9 cellular contexts compared by ENCODE assay signal in genomic region chr4:77418333-77418732, GRCh38.
A peak's percentile ranks its signal among the peaks of the same experiment; 100 is the strongest.
DNase-seq lines count a peak whose midpoint lies in the region; ATAC-seq and TF ChIP-seq lines count a peak whose summit lies in the region.
"Had no signal": no experiment of that assay in that cellular context is flagged by ENCODE, and none has a peak within 500 bp of the region (broad histone marks: within the 10 kb centered on the region; RNA-seq: fewer than 3 reads in every experiment).

No MANE protein-coding gene starts in this region.

- H3K4me1 Mint-ChIP-seq in activated naive CD8-positive, alpha-beta T cell treated with anti-CD3 and anti-CD28 coated beads, Interleukin-2, amount 10 ng/mL, durations not matched to agents 7 days and 5 days: no peaks in the 10 kb centered on the region
- no peaks in the 10 kb centered on the region for H3K4me1 Mint-ChIP-seq in activated naive CD8-positive, alpha-beta T cell treated with anti-CD3 and anti-CD28 coated beads for 36 hours
- H3K4me1 Mint-ChIP-seq in type B pancreatic cell (ENCODE audit: unreplicated experiment): no peaks in the 10 kb centered on the region
- H3K4me1 Mint-ChIP-seq in immature natural killer cell: no peaks in the 10 kb centered on the region
- H3K4me1 Mint-ChIP-seq in activated T-cell treated with anti-CD3 and anti-CD28 coated beads, Interleukin-2, amount 50 U/mL, for 4 hours (ENCODE audit: low read depth): no peaks in the 10 kb centered on the region

- TF ChIP-seq CTCF in epithelial cell of proximal tubule (conservative IDR thresholded peaks at IDR 0.05; ENCODE audit: low read depth, low read length) (peak; percentile 70), type B pancreatic cell (conservative IDR thresholded peaks at IDR 0.05) (peak; percentile 21)

- peaks cover 15% of the 10 kb centered on the region for H3K27me3 Mint-ChIP-seq in activated naive CD8-positive, alpha-beta T cell treated with anti-CD3 and anti-CD28 coated beads, Interleukin-2, amount 10 ng/mL, durations not matched to agents 7 days and 5 days
- peaks cover 14% of the 10 kb centered on the region for H3K27me3 Mint-ChIP-seq in activated naive CD8-positive, alpha-beta T cell treated with anti-CD3 and anti-CD28 coated beads for 36 hours
- H3K27me3 Mint-ChIP-seq in type B pancreatic cell (peaks cover 14% of the 10 kb centered on the region), immature natural killer cell (ENCODE audit: low read depth in 3 of 3) (peaks cover 0 to 4% (median 0%) of the 10 kb centered on the region in 3 donors)
- H3K27me3 Mint-ChIP-seq in activated T-cell treated with anti-CD3 and anti-CD28 coated beads, Interleukin-2, amount 50 U/mL, for 4 hours (ENCODE audit: low read depth): peaks cover 8% of the 10 kb centered on the region

- H3K36me3 Mint-ChIP-seq in activated naive CD8-positive, alpha-beta T cell treated with anti-CD3 and anti-CD28 coated beads, Interleukin-2, amount 10 ng/mL, durations not matched to agents 7 days and 5 days: no peaks in the 10 kb centered on the region
- H3K36me3 Mint-ChIP-seq in activated naive CD8-positive, alpha-beta T cell treated with anti-CD3 and anti-CD28 coated beads for 36 hours: no peaks in the 10 kb centered on the region
- H3K36me3 Mint-ChIP-seq in type B pancreatic cell: no peaks in the 10 kb centered on the region
- H3K36me3 Mint-ChIP-seq in immature natural killer cell: no peaks in the 10 kb centered on the region
- no peaks in the 10 kb centered on the region for H3K36me3 Mint-ChIP-seq in activated T-cell treated with anti-CD3 and anti-CD28 coated beads, Interleukin-2, amount 50 U/mL, for 4 hours (ENCODE audit: insufficient read depth)

- POLR2A ChIA-PET in activated naive CD8-positive, alpha-beta T cell treated with anti-CD3 and anti-CD28 coated beads, Interleukin-2, amount 10 ng/mL, durations not matched to agents 7 days and 5 days (lab: Charles Lee): no interaction called here

- no peaks in the 10 kb centered on the region for H3K9me3 Mint-ChIP-seq in activated naive CD8-positive, alpha-beta T cell treated with anti-CD3 and anti-CD28 coated beads, Interleukin-2, amount 10 ng/mL, durations not matched to agents 7 days and 5 days
- no peaks in the 10 kb centered on the region for H3K9me3 Mint-ChIP-seq in activated naive CD8-positive, alpha-beta T cell treated with anti-CD3 and anti-CD28 coated beads for 36 hours
- H3K9me3 Mint-ChIP-seq in type B pancreatic cell: no peaks in the 10 kb centered on the region
- H3K9me3 Mint-ChIP-seq in immature natural killer cell: no peaks in the 10 kb centered on the region
- no peaks in the 10 kb centered on the region for H3K9me3 Mint-ChIP-seq in activated T-cell treated with anti-CD3 and anti-CD28 coated beads, Interleukin-2, amount 50 U/mL, for 4 hours
- H3K9me3 Mint-ChIP-seq: nephron progenitor cell had no signal

- peak; percentile 45 for ATAC-seq in activated naive CD8-positive, alpha-beta T cell treated with anti-CD3 and anti-CD28 coated beads, Interleukin-2, amount 10 ng/mL, durations not matched to agents 7 days and 5 days (ENCODE audit: low read depth)
- no peak for ATAC-seq in activated T-cell treated with anti-CD3 and anti-CD28 coated beads, Interleukin-2, amount 50 U/mL, for 4 hours

- DNase-seq in activated naive CD8-positive, alpha-beta T cell treated with anti-CD3 and anti-CD28 coated beads, Interleukin-2, amount 10 ng/mL, durations not matched to agents 7 days and 5 days: no peak
- DNase-seq in activated naive CD8-positive, alpha-beta T cell treated with anti-CD3 and anti-CD28 coated beads for 36 hours: no peak
- DNase-seq in NCI-H1105 treated with DMSO at 0.1 percent for 48 hours (lab: John Stamatoyannopoulos, UW) (peak; percentile 54), epithelial cell of proximal tubule (ENCODE audit: low read depth) (peak; percentile 27), type B pancreatic cell (ENCODE audit: extremely low spot score, unreplicated experiment) (no peak), immature natural killer cell (no peak)
- no peak for DNase-seq in activated CD8-positive, alpha-beta memory T cell treated with anti-CD3 and anti-CD28 coated beads for 24 hours
- DNase-seq in activated T-cell treated with anti-CD3 and anti-CD28 coated beads, Interleukin-2, amount 50 U/mL, for 4 hours: no peak
- DNase-seq: nephron progenitor cell had no signal

- H3K27ac Mint-ChIP-seq in activated naive CD8-positive, alpha-beta T cell treated with anti-CD3 and anti-CD28 coated beads, Interleukin-2, amount 10 ng/mL, durations not matched to agents 7 days and 5 days: no peak overlapping the region
- H3K27ac Mint-ChIP-seq in activated naive CD8-positive, alpha-beta T cell treated with anti-CD3 and anti-CD28 coated beads for 36 hours: no peak overlapping the region
- H3K27ac Mint-ChIP-seq in type B pancreatic cell (no peak overlapping the region), immature natural killer cell (no peak overlapping the region)
- H3K27ac Mint-ChIP-seq: nephron progenitor cell had no signal

- no peak overlapping the region for H3K4me3 ChIP-seq in epithelial cell of proximal tubule (ENCODE audit: low read depth, low read length)

- H3K4me3 Mint-ChIP-seq in activated naive CD8-positive, alpha-beta T cell treated with anti-CD3 and anti-CD28 coated beads, Interleukin-2, amount 10 ng/mL, durations not matched to agents 7 days and 5 days: no peak overlapping the region
- H3K4me3 Mint-ChIP-seq in activated naive CD8-positive, alpha-beta T cell treated with anti-CD3 and anti-CD28 coated beads for 36 hours: no peak overlapping the region
- H3K4me3 Mint-ChIP-seq in type B pancreatic cell (no peak overlapping the region), immature natural killer cell (no peak overlapping the region)
- no peak overlapping the region for H3K4me3 Mint-ChIP-seq in activated T-cell treated with anti-CD3 and anti-CD28 coated beads, Interleukin-2, amount 50 U/mL, for 4 hours
- H3K4me3 Mint-ChIP-seq: nephron progenitor cell had no signal

Comparison
In these comparisons a context has a peak if more than half of its experiments do, and no peak if none do; other contexts are left out.
1. DNase-seq: peak in NCI-H1105 treated with DMSO at 0.1 percent for 48 hours (single experiment) and epithelial cell of proximal tubule (single experiment); none in activated naive CD8-positive, alpha-beta T cell treated with anti-CD3 and anti-CD28 coated beads, Interleukin-2, amount 10 ng/mL, durations not matched to agents 7 days and 5 days (single experiment), activated naive CD8-positive, alpha-beta T cell treated with anti-CD3 and anti-CD28 coated beads for 36 hours (single experiment), type B pancreatic cell (single experiment), activated CD8-positive, alpha-beta memory T cell treated with anti-CD3 and anti-CD28 coated beads for 24 hours (single experiment), immature natural killer cell (0 of 3) and activated T-cell treated with anti-CD3 and anti-CD28 coated beads, Interleukin-2, amount 50 U/mL, for 4 hours (single experiment).